Comparison of ENCODE assay signal across 16 cellular contexts in genomic region chr1:2175681-2176454, GRCh38. TPM values are rescaled to one million over a fixed set of nuclear protein-coding genes. Genes with fewer than 3 reads are reported as not detected.
DNase-seq lines count a peak whose midpoint lies in the region; ATAC-seq and TF ChIP-seq lines count a peak whose summit lies in the region.
"Had no signal": no experiment of that assay in that cellular context is flagged by ENCODE, and none has a peak within 500 bp of the region (broad histone marks: within the 10 kb centered on the region; RNA-seq: fewer than 3 reads in every experiment).

No MANE protein-coding gene starts in this region.

- no peaks in the 10 kb centered on the region for H3K9me3 ChIP-seq in H9 (ENCODE audit: control insufficient read depth, low read depth, low read length)
- H3K9me3 ChIP-seq: A549, Caco-2 had no signal

- H2BK120ac ChIP-seq in H9 (ENCODE audit: low read depth, low read length, poor library complexity, severe bottlenecking) = no peak overlapping the region

- no peak overlapping the region for H3K56ac ChIP-seq in H9 (ENCODE audit: insufficient read length, low read depth, low read length)

- H3K4me1 Mint-ChIP-seq in H9 (peaks cover 2 to 8% of the 10 kb centered on the region in 2 experiments; a peak in 2 of 4 replicates), chondrocyte (ENCODE audit: low read depth) (peaks cover 5% of the 10 kb centered on the region), nephron (peaks cover 25% of the 10 kb centered on the region)

- H3K9me3 Mint-ChIP-seq in H9 = no peaks in the 10 kb centered on the region
- H3K9me3 Mint-ChIP-seq in chondrocyte (ENCODE audit: low read depth) = no peaks in the 10 kb centered on the region
- H3K9me3 Mint-ChIP-seq in nephron = no peaks in the 10 kb centered on the region
- H3K9me3 Mint-ChIP-seq: CD8-positive, alpha-beta T cell; GM23338 had no signal

- peak; percentile 77 for ATAC-seq in sciatic nerve
- no peak for ATAC-seq in left lobe of liver
- ATAC-seq: A549; CD8-positive, alpha-beta T cell; GM12878; GM23338 had no signal

- no peak overlapping the region for H4K8ac ChIP-seq in H9 (replicated peaks; ENCODE audit: insufficient read length, low read depth, low read length)

- H3K4ac ChIP-seq in H9 (ENCODE audit: low read depth, low read length) = no peak overlapping the region

- no peaks in the 10 kb centered on the region for H3K27me3 ChIP-seq in H9 (ENCODE audit: insufficient read depth, low read length)

- intact Hi-C loops in sciatic nerve (cut with DNase I) = no loop called here

- TF ChIP-seq CTCF in H9 (conservative IDR thresholded peaks at IDR 0.05) (no peak), chondrocyte (IDR thresholded peaks at IDR 0.05) (no peak), nephron (IDR thresholded peaks at IDR 0.05; ENCODE audit: unreplicated experiment in 3 of 3) (no peak)

- no peak overlapping the region for H2BK5ac ChIP-seq in H9 (ENCODE audit: insufficient read length, low read length)

- WGBS in H9 (ENCODE audit: extremely low coverage, insufficient read length, low lambda C conversion rate) = no CpG with 5 or more reads among the region's 42 CpGs

- no peak overlapping the region for H3T11ph ChIP-seq in H9 (ENCODE audit: low read length)

- no peak overlapping the region for H3K14ac ChIP-seq in H9 (ENCODE audit: insufficient read depth, low read length)

- no peaks in the 10 kb centered on the region for H4K20me1 ChIP-seq in H9 (ENCODE audit: control insufficient read depth, insufficient read depth, insufficient read length)

- no peaks in the 10 kb centered on the region for H3K4me1 ChIP-seq in H9 (ENCODE audit: insufficient read depth, low read length)
- H3K4me1 ChIP-seq: A549, Caco-2 had no signal

- H3K36me3 Mint-ChIP-seq in H9 (ENCODE audit: insufficient read depth in 1 of 3, low read depth in 3 of 3) (peaks cover 15 to 54% (median 49%) of the 10 kb centered on the region in 3 experiments; a peak in 6 of 7 replicates), chondrocyte (ENCODE audit: low read depth) (no peaks in the 10 kb centered on the region), nephron (ENCODE audit: low read depth) (peaks cover 7% of the 10 kb centered on the region)

- H4K91ac ChIP-seq in H9 (ENCODE audit: insufficient read length, low read depth, low read length) = no peak overlapping the region

- no peak overlapping the region for H3K4me2 ChIP-seq in H9 (ENCODE audit: insufficient read depth, insufficient read length, low read length)
- H3K4me2 ChIP-seq: A549, GM23338 had no signal

- H3K23ac ChIP-seq in H9 (ENCODE audit: insufficient read length, low read depth, low read length) = no peak overlapping the region

- H3K27ac ChIP-seq in H9 (ENCODE audit: insufficient read length, low read depth, low read length) = no peak overlapping the region
- H3K27ac ChIP-seq: A549 had no signal

- no peaks in the 10 kb centered on the region for H3K23me2 ChIP-seq in H9 (ENCODE audit: insufficient read length, low read depth, low read length, poor library complexity, severe bottlenecking)

- H3K27ac Mint-ChIP-seq in H9 = peak overlapping the region in 2 of 3 experiments; percentile 14 to 28; a peak in 3 of 7 replicates
- H3K27ac Mint-ChIP-seq in chondrocyte (ENCODE audit: unreplicated experiment) = no peak overlapping the region
- H3K27ac Mint-ChIP-seq in nephron = peak overlapping the region in 2 of 3 experiments; percentile 29 to 69
- H3K27ac Mint-ChIP-seq: CD8-positive, alpha-beta T cell; GM23338 had no signal

- no peaks in the 10 kb centered on the region for H3K79me2 ChIP-seq in H9 (ENCODE audit: insufficient read depth, low read length)

- H2BK12ac ChIP-seq in H9 (ENCODE audit: insufficient read length, low read depth, low read length) = no peak overlapping the region

- no peak overlapping the region for H3K18ac ChIP-seq in H9 (ENCODE audit: insufficient read length, low read depth, low read length)

- no peak overlapping the region for H2BK15ac ChIP-seq in H9 (ENCODE audit: low read depth, low read length)

- DNase-seq in H9 (no peak), chondrocyte (ENCODE audit: low spot score) (peak; percentile 85), sciatic nerve (ENCODE audit: low spot score) (no peak), left lobe of liver (ENCODE audit: low spot score) (no peak), dedifferentiated amniotic fluid mesenchymal stem cell (ENCODE audit: extremely low spot score) (no peak)
- DNase-seq in central memory CD4-positive, alpha-beta T cell = no peak
- DNase-seq in activated CD8-positive, alpha-beta memory T cell treated with anti-CD3 and anti-CD28 coated beads, Interleukin-2, amount 50 U/mL, for 48 hours = no peak
- DNase-seq: Caco-2; CD8-positive, alpha-beta T cell; H7; KBM-7 had no signal

- H2AK5ac ChIP-seq in H9 (ENCODE audit: insufficient read length, low read length) = no peak overlapping the region

- H4K5ac ChIP-seq in H9 (ENCODE audit: insufficient read length, low read depth, low read length) = no peak overlapping the region

- H2BK20ac ChIP-seq in H9 (ENCODE audit: low read depth, low read length, poor library complexity, severe bottlenecking) = no peak overlapping the region

- H3K27me3 Mint-ChIP-seq in H9 (ENCODE audit: low read depth) (no peaks in the 10 kb centered on the region), chondrocyte (ENCODE audit: low read depth) (no peaks in the 10 kb centered on the region), nephron (ENCODE audit: low read depth) (peaks cover 3% of the 10 kb centered on the region)

- no peak overlapping the region for H2AFZ ChIP-seq in H9 (ENCODE audit: low read length)
- H2AFZ ChIP-seq: GM23338 had no signal

- no peak overlapping the region for H3K9ac ChIP-seq in H9 (ENCODE audit: extremely low read depth, insufficient read length, low read length)

- no peaks in the 10 kb centered on the region for H3K79me1 ChIP-seq in H9 (ENCODE audit: insufficient read depth, low read depth, low read length, poor library complexity, severe bottlenecking)

- H3K4me3 Mint-ChIP-seq in H9 (no peak overlapping the region; a peak in 1 of 5 replicates), chondrocyte (ENCODE audit: unreplicated experiment) (no peak overlapping the region), nephron (no peak overlapping the region)
- H3K4me3 Mint-ChIP-seq: CD14-positive monocyte; CD8-positive, alpha-beta T cell; GM23338 had no signal

RNA-seq across cellular contexts. Expression of gene FAAP20, which starts 18.7 kb away (rescaled TPM):
- 119 and 125 TPM in 2 replicates for total RNA-seq in H9 (2021)
- total RNA-seq in chondrocyte = 48.4 to 76.1 TPM (median 69.2 TPM) in 3 replicates
- 43.0 TPM for total RNA-seq in sciatic nerve
- total RNA-seq in left lobe of liver = 24.8 TPM

RNA-seq across cellular contexts. Expression of gene SKI, which starts 52.3 kb away (rescaled TPM):
- 88.8 and 89.5 TPM in 2 replicates for total RNA-seq in H9 (2021)
- total RNA-seq in chondrocyte = 112 to 135 TPM (median 116 TPM) in 3 replicates
- 108 TPM for total RNA-seq in sciatic nerve
- 38.8 TPM for total RNA-seq in left lobe of liver
